1 cellular context compared by ENCODE assay signal in the genomic region with DNA sequence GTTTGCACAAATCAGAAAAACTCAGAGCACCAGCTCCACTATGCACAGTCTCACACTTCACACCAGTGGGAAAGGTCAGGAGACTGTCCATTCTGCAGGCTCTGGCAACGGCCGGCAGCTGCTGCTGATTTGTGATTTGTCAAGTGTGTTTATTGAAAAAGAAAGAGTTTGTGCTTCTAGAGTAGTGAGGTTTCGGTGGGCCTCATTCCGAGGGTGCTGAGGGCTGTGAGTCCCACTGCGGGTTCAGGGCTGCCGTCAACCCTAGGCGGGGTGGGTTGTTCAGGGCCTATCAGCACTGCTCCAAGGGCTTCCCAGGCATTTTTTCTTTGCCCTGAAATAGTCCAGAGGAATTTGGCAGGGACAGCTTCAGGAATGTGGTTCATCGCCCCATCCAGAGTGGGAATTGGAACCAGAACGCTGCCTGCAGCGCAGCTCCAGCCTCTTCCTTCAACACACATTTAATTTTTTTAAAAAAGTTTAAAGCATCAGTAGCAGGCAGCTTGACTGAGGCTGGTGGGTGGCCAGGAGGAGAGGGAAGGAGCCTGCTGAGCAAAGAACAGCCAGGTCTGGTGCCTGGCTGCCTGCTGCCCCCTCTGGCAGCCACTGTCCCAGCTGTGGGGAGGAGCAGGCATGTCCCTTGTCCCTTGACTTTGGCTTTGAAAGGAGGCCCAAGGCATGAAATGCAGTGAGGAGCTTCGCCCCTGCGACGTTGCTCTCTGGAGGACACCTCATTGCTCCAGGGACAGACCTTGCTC.
TF ChIP-seq lines count a peak whose summit lies in the region.

No MANE protein-coding gene starts in this region.

TF ChIP-seq in SK-N-SH, 30 proteins besides CTCF, POLR2A, EP300 and RAD21 (continued from another document):
- TF ChIP-seq POLR2AphosphoS5 (IDR thresholded peaks at IDR 0.05; ENCODE audit: low read depth, low read length): no peak
- no peak for TF ChIP-seq SIN3A (IDR thresholded peaks at IDR 0.05; ENCODE audit: borderline replicate concordance, low read depth, low read length)
- TF ChIP-seq MAX (IDR thresholded peaks at IDR 0.05; ENCODE audit: low read depth): no peak
- no peak for TF ChIP-seq ZBTB33 (IDR thresholded peaks at IDR 0.05; ENCODE audit: borderline replicate concordance, low read depth)
- no peak for TF ChIP-seq RCOR1 (IDR thresholded peaks at IDR 0.05; ENCODE audit: low read length)
- TF ChIP-seq USF1 (IDR thresholded peaks at IDR 0.05; ENCODE audit: borderline replicate concordance, low read depth): no peak
- no peak for TF ChIP-seq FOSL2 (IDR thresholded peaks at IDR 0.05; ENCODE audit: borderline replicate concordance, low read depth)
- TF ChIP-seq FOXJ3 (CRISPR knock-in tag; IDR thresholded peaks at IDR 0.05): no peak
- TF ChIP-seq USF2 (IDR thresholded peaks at IDR 0.05; ENCODE audit: borderline replicate concordance, low read depth, low read length): no peak
- TF ChIP-seq FOXM1 (IDR thresholded peaks at IDR 0.05; ENCODE audit: low read depth): no peak
- no peak for TF ChIP-seq NFIC (IDR thresholded peaks at IDR 0.05; ENCODE audit: borderline replicate concordance)
- TF ChIP-seq YY1 (IDR thresholded peaks at IDR 0.05; ENCODE audit: low read depth): no peak
- TF ChIP-seq CHD2 (IDR thresholded peaks at IDR 0.05; ENCODE audit: low read length, partially characterized antibody): no peak
- no peak for TF ChIP-seq TCF12 (IDR thresholded peaks at IDR 0.05)
- no peak for TF ChIP-seq JUND (IDR thresholded peaks at IDR 0.05)
